18 cellular contexts compared by ENCODE assay signal in genomic region chr3:31962801-31963205, GRCh38. TPM values are rescaled to one million over a fixed set of nuclear protein-coding genes. Genes with fewer than 3 reads are reported as not detected.
DNase-seq lines count a peak whose midpoint lies in the region; ATAC-seq, FAIRE-seq and TF ChIP-seq lines count a peak whose summit lies in the region.
"Had no signal": no experiment of that assay in that cellular context is flagged by ENCODE, and none has a peak within 500 bp of the region (broad histone marks: within the 10 kb centered on the region; RNA-seq: fewer than 3 reads in every experiment).

No MANE protein-coding gene starts in this region.

- no peak overlapping the region for H2AFZ ChIP-seq in astrocyte (ENCODE audit: low read depth, low read length)
- no peak overlapping the region for H2AFZ ChIP-seq in HepG2 (ENCODE audit: low read length)
- H2AFZ ChIP-seq: neural progenitor cell had no signal

- H3K9me3 ChIP-seq in BLaER1 treated with 17β-estradiol and CSF1 and Interleukin-3, amounts not matched to agents 10 nM and 100 nM (replicated peaks in 1 of 11), result peaks cover 0 to 3% (median 0%) of the 10 kb centered on the region in 11 experiments; a peak in 2 of 22 replicates
- no peaks in the 10 kb centered on the region for H3K9me3 ChIP-seq in astrocyte (ENCODE audit: insufficient read depth, low read depth, low read length)
- no peaks in the 10 kb centered on the region for H3K9me3 ChIP-seq in HepG2 (ENCODE audit: low read length)
- H3K9me3 ChIP-seq: HAP-1, sigmoid colon had no signal

- CTCF ChIA-PET in HepG2 (lab: Yijun Ruan, JAX; ENCODE audit: low intra/inter-chr PET ratio, low total read pairs), result no interaction called here

- H3K9me3 Mint-ChIP-seq in IgD-negative memory B cell (no peaks in the 10 kb centered on the region), astrocyte (ENCODE audit: unreplicated experiment) (no peaks in the 10 kb centered on the region)
- H3K9me3 Mint-ChIP-seq: neural progenitor cell; T-helper 1 cell treated with Interleukin-12 subunit alpha and Interleukin-12 subunit beta and Interleukin-4 antibody, amounts not matched to agents 30 μg/mL and 1 μg/mL, for 36 hours had no signal

- TF ChIP-seq EP300 in HepG2 (IDR thresholded peaks at IDR 0.05; ENCODE audit: low read depth in 2 of 2, low read length in 2 of 2), result 0 out of 4 replicates have a peak, but pooled peaks of 1 of the 2 experiments have one; percentile 35
- no peak for TF ChIP-seq EP300 in HepG2 (CRISPR knock-in tag; IDR thresholded peaks at IDR 0.05; ENCODE audit: borderline replicate concordance)

- 92% methylated on average over 2 of the region's 2 CpGs for WGBS in HepG2 (ENCODE audit: low lambda C conversion rate)

- no peak for TF ChIP-seq RAD21 in HepG2 (CRISPR knock-in tag; IDR thresholded peaks at IDR 0.05)

- no peaks in the 10 kb centered on the region for H3K27me3 Mint-ChIP-seq in IgD-negative memory B cell
- H3K27me3 Mint-ChIP-seq in astrocyte (ENCODE audit: low read depth, unreplicated experiment), result no peaks in the 10 kb centered on the region

- H3K4me3 Mint-ChIP-seq in IgD-negative memory B cell (peak overlapping the region; percentile 25 to 88 (median 78)), astrocyte (ENCODE audit: unreplicated experiment) (no peak overlapping the region)
- H3K4me3 Mint-ChIP-seq: neural progenitor cell; T-helper 1 cell treated with Interleukin-12 subunit alpha and Interleukin-12 subunit beta and Interleukin-4 antibody, amounts not matched to agents 30 μg/mL and 1 μg/mL, for 36 hours had no signal

- H3K4me3 ChIP-seq in BLaER1 treated with 17β-estradiol and CSF1 and Interleukin-3, amounts not matched to agents 10 nM and 100 nM, result no peak overlapping the region
- H3K4me3 ChIP-seq in astrocyte (ENCODE audit: insufficient read depth, low read depth, low read length) (no peak overlapping the region), HepG2 (replicated peaks in 1 of 3; ENCODE audit: insufficient read depth in 1 of 3, low read depth in 2 of 3, low read length in 3 of 3) (no peak overlapping the region)
- H3K4me3 ChIP-seq: HAP-1, lung, neural progenitor cell, sigmoid colon had no signal

- H3K36me3 ChIP-seq in BLaER1 treated with 17β-estradiol and CSF1 and Interleukin-3, amounts not matched to agents 10 nM and 100 nM, result no peaks in the 10 kb centered on the region
- H3K36me3 ChIP-seq in astrocyte (ENCODE audit: insufficient read depth, low read length) (no peaks in the 10 kb centered on the region), HepG2 (replicated peaks in 1 of 2; ENCODE audit: control insufficient read depth in 1 of 2, insufficient read depth in 2 of 2, low read length in 2 of 2) (no peaks in the 10 kb centered on the region)
- H3K36me3 ChIP-seq: HAP-1, neural progenitor cell, sigmoid colon had no signal

- no peaks in the 10 kb centered on the region for H4K20me1 ChIP-seq in BLaER1 treated with 17β-estradiol and CSF1 and Interleukin-3, amounts not matched to agents 10 nM and 100 nM
- H4K20me1 ChIP-seq in astrocyte (ENCODE audit: insufficient read depth, low read length) (no peaks in the 10 kb centered on the region), HepG2 (ENCODE audit: insufficient read depth, low read length) (no peaks in the 10 kb centered on the region)

- H3K4me1 ChIP-seq in BLaER1 treated with 17β-estradiol and CSF1 and Interleukin-3, amounts not matched to agents 10 nM and 100 nM, result peaks cover 11 to 38% (median 29%) of the 10 kb centered on the region in 10 experiments
- peaks cover 34% of the 10 kb centered on the region for H3K4me1 ChIP-seq in astrocyte (ENCODE audit: insufficient read depth, low read length)
- H3K4me1 ChIP-seq in HepG2 (ENCODE audit: insufficient read depth, low read length), result peaks cover 85% of the 10 kb centered on the region

- no peak for ATAC-seq in HepG2
- ATAC-seq in GM18517 (IDR thresholded peaks at IDR 0.05; ENCODE audit: unreplicated experiment), result no peak
- no peak for ATAC-seq in HG02798 (IDR thresholded peaks at IDR 0.05; ENCODE audit: poor library complexity, unreplicated experiment)
- ATAC-seq in HG03521 (IDR thresholded peaks at IDR 0.05; ENCODE audit: unreplicated experiment), result no peak

- peak overlapping the region; percentile 28 to 70 (median 38); a peak in 21 of 22 replicates for H3K4me2 ChIP-seq in BLaER1 treated with 17β-estradiol and CSF1 and Interleukin-3, amounts not matched to agents 10 nM and 100 nM
- H3K4me2 ChIP-seq in astrocyte (ENCODE audit: low read length), result no peak overlapping the region
- no peak overlapping the region for H3K4me2 ChIP-seq in HepG2 (ENCODE audit: low read depth, low read length)
- H3K4me2 ChIP-seq: neural progenitor cell had no signal

- no peak for TF ChIP-seq POLR2A in HepG2 (IDR thresholded peaks at IDR 0.05; ENCODE audit: insufficient read depth in 1 of 2, low read depth in 2 of 2, low read length in 2 of 2)

- POLR2A ChIA-PET in HepG2 (lab: Yijun Ruan, JAX), result no interaction called here

- TF ChIP-seq CTCF in astrocyte (IDR thresholded peaks at IDR 0.05; ENCODE audit: insufficient read depth, low read depth, low read length) (no peak), HepG2 (CRISPR knock-in tag; IDR thresholded peaks at IDR 0.05) (no peak)

- in situ Hi-C loops in HepG2 (cut with HindIII; ENCODE audit: extremely low pct_ligation_motif_present, low pct_unique_long_range_greater_than_20kb), result no loop called here

- H3K36me3 Mint-ChIP-seq in IgD-negative memory B cell, result peaks cover 10% of the 10 kb centered on the region
- H3K36me3 Mint-ChIP-seq in astrocyte (ENCODE audit: low read depth, unreplicated experiment), result no peaks in the 10 kb centered on the region
- H3K36me3 Mint-ChIP-seq: neural progenitor cell had no signal

- H3K27ac Mint-ChIP-seq in IgD-negative memory B cell, result peak overlapping the region; percentile 16 to 80 (median 73)
- peak overlapping the region; percentile 23 for H3K27ac Mint-ChIP-seq in astrocyte (ENCODE audit: unreplicated experiment)
- H3K27ac Mint-ChIP-seq: neural progenitor cell; T-helper 1 cell treated with Interleukin-12 subunit alpha and Interleukin-12 subunit beta and Interleukin-4 antibody, amounts not matched to agents 30 μg/mL and 1 μg/mL, for 36 hours had no signal

- BruUV-seq in HepG2 (replicated peaks; lab: Mats Ljungman, UMichigan), result no TSS peak

- intact Hi-C loops in HepG2 (cut with micrococcal nuclease; ENCODE audit: unreplicated experiment), result no loop called here

- no peak overlapping the region for H3K9ac ChIP-seq in BLaER1 treated with 17β-estradiol and CSF1 and Interleukin-3, amounts not matched to agents 10 nM and 100 nM
- H3K9ac ChIP-seq in astrocyte (ENCODE audit: low read length) (no peak overlapping the region), HepG2 (ENCODE audit: insufficient read depth, low read depth, low read length) (no peak overlapping the region)
- H3K9ac ChIP-seq: neural progenitor cell had no signal

- H3K27ac ChIP-seq in BLaER1 treated with 17β-estradiol and CSF1 and Interleukin-3, amounts not matched to agents 10 nM and 100 nM, result peak overlapping the region in 8 of 11 experiments; percentile 19 to 69 (median 50); a peak in 12 of 22 replicates
- H3K27ac ChIP-seq in astrocyte (ENCODE audit: low read depth, low read length) (no peak overlapping the region), HepG2 (ENCODE audit: extremely low read length, insufficient read depth, low read length) (peak overlapping the region; percentile 45)
- H3K27ac ChIP-seq: neural progenitor cell, sigmoid colon had no signal

- H3K4me1 Mint-ChIP-seq in IgD-negative memory B cell (peaks cover 52 to 71% (median 69%) of the 10 kb centered on the region in 3 donors), astrocyte (ENCODE audit: low read depth, unreplicated experiment) (peaks cover 50% of the 10 kb centered on the region)

- FAIRE-seq in astrocyte (lab: Jason Lieb, UNC) (peak; percentile 65), HepG2 (lab: Jason Lieb, UNC) (no peak)

- DNase-seq in astrocyte (ENCODE audit: low read depth) (no peak), HepG2 (ENCODE audit: low spot score) (peak; percentile 52), H4 (ENCODE audit: low spot score) (no peak)
- DNase-seq: activated CD4-positive, alpha-beta T cell treated with anti-CD3 and anti-CD28 coated beads, Interleukin-2, amount 50 U/mL, for 4 hours; activated effector memory CD4-positive, alpha-beta T cell treated with Interleukin-2 at 50 U/mL for 16 hours; DMS53; NCI-H524; RPMI8226; sigmoid colon had no signal

- H3K27me3 ChIP-seq in BLaER1 treated with 17β-estradiol and CSF1 and Interleukin-3, amounts not matched to agents 10 nM and 100 nM, result no peaks in the 10 kb centered on the region
- no peaks in the 10 kb centered on the region for H3K27me3 ChIP-seq in astrocyte (ENCODE audit: insufficient read depth, low read length)
- H3K27me3 ChIP-seq in HepG2 (ENCODE audit: control insufficient read depth in 1 of 2, insufficient read depth in 2 of 2, low read length in 2 of 2), result no peaks in the 10 kb centered on the region
- H3K27me3 ChIP-seq: neural progenitor cell, sigmoid colon had no signal

- H3K79me2 ChIP-seq in astrocyte (ENCODE audit: insufficient read depth, low read length) (peaks cover 26% of the 10 kb centered on the region), HepG2 (ENCODE audit: insufficient read depth, low read length) (peaks cover 79% of the 10 kb centered on the region)

RNA-seq across cellular contexts. Expression of gene OSBPL10, which starts 18.3 kb away (rescaled TPM):
- polyA plus RNA-seq in IgD-negative memory B cell, result 126 TPM
- 51.3 and 52.7 TPM in 2 replicates for total RNA-seq in astrocyte
- total RNA-seq in HepG2 (2016; rRNA removed; fragmentation: Illumina TruSeq; extraction: Trizol), result 10.3 and 10.4 TPM in 2 replicates
- 15.7 and 16.3 TPM in 2 replicates for total RNA-seq in HepG2 (2016; cell fraction: cytosol; rRNA removed; fragmentation: Illumina TruSeq; extraction: Trizol; ENCODE audit: low read depth)
- total RNA-seq in HepG2 (2016; cell fraction: insoluble cytoplasmic fraction; rRNA removed; fragmentation: Illumina TruSeq; extraction: Trizol), result 9.3 and 10.1 TPM in 2 replicates
- 10.0 and 10.5 TPM in 2 replicates for total RNA-seq in HepG2 (2016; cell fraction: membrane; rRNA removed; fragmentation: Illumina TruSeq; extraction: Trizol)
- 13.6 and 13.9 TPM in 2 replicates for total RNA-seq in HepG2 (2016; cell fraction: nucleus; rRNA removed; fragmentation: Illumina TruSeq; extraction: Trizol)
- polyA plus RNA-seq in HepG2 (2011; rRNA removed), result 19.5 and 28.6 TPM in 2 replicates
- 15.3 and 24.4 TPM in 2 replicates for polyA plus RNA-seq in HepG2 (2011; cell fraction: cytosol; rRNA removed)
- 25.7 and 37.4 TPM in 2 replicates for polyA plus RNA-seq in HepG2 (2011; cell fraction: nucleus; rRNA removed)
- polyA plus RNA-seq in HepG2 (2012), result 15.1 and 15.2 TPM in 2 replicates
- 3.0 and 3.8 TPM in 2 replicates for polyA plus RNA-seq in HepG2 (2016; cell fraction: cytosol; fragmentation: Illumina TruSeq; extraction: Trizol; ENCODE audit: low read depth)
- 9.7 and 12.3 TPM in 2 replicates for polyA plus RNA-seq in HepG2 (2016; cell fraction: insoluble cytoplasmic fraction; fragmentation: Illumina TruSeq; extraction: Trizol; ENCODE audit: low read depth)
- polyA plus RNA-seq in HepG2 (2016; cell fraction: membrane; fragmentation: Illumina TruSeq; extraction: Trizol; ENCODE audit: low read depth), result 5.5 and 5.6 TPM in 2 replicates
- polyA plus RNA-seq in HepG2 (2016; cell fraction: nucleus; fragmentation: Illumina TruSeq; extraction: Trizol; ENCODE audit: insufficient read depth, low read depth), result 8.8 and 10.8 TPM in 2 replicates
- 52.4 and 58.7 TPM in 2 replicates for polyA minus RNA-seq in HepG2 (2011; rRNA and poly(A)+ RNA removed; ENCODE audit: low replicate concordance)
- 23.8 and 35.0 TPM in 2 replicates for polyA minus RNA-seq in HepG2 (2011; cell fraction: cytosol; rRNA and poly(A)+ RNA removed)
- polyA minus RNA-seq in HepG2 (2011; cell fraction: nucleus; rRNA and poly(A)+ RNA removed), result 44.6 and 59.5 TPM in 2 replicates
- 8.3 and 20.4 TPM in 2 replicates for total RNA-seq in H4 (2014; rRNA removed; shearing (Covaris generic))

RNA-seq across cellular contexts. Expression of gene ZNF860, which starts 18.7 kb away (rescaled TPM):
- polyA plus RNA-seq in IgD-negative memory B cell (27.7 TPM), HepG2 (2011; rRNA removed) (0.51 and 0.73 TPM in 2 replicates)
- total RNA-seq in astrocyte (2.7 and 3.7 TPM in 2 replicates), HepG2 (2016; rRNA removed; fragmentation: Illumina TruSeq; extraction: Trizol) (0.55 and 0.66 TPM in 2 replicates)
- total RNA-seq in HepG2 (2016; cell fraction: cytosol; rRNA removed; fragmentation: Illumina TruSeq; extraction: Trizol; ENCODE audit: low read depth), result not detected in 2 replicates
- 0.54 TPM in 2 replicates for total RNA-seq in HepG2 (2016; cell fraction: insoluble cytoplasmic fraction; rRNA removed; fragmentation: Illumina TruSeq; extraction: Trizol)
- total RNA-seq in HepG2 (2016; cell fraction: membrane; rRNA removed; fragmentation: Illumina TruSeq; extraction: Trizol), result 0.28 and 0.53 TPM in 2 replicates
- 0.63 and 1.2 TPM in 2 replicates for total RNA-seq in HepG2 (2016; cell fraction: nucleus; rRNA removed; fragmentation: Illumina TruSeq; extraction: Trizol)
- 0.31 and 0.36 TPM in 2 replicates for polyA plus RNA-seq in HepG2 (2011; cell fraction: cytosol; rRNA removed)
- polyA plus RNA-seq in HepG2 (2011; cell fraction: nucleus; rRNA removed), result 0.37 and 0.59 TPM in 2 replicates
- 0.23 and 0.52 TPM in 2 replicates for polyA plus RNA-seq in HepG2 (2012)
- polyA plus RNA-seq in HepG2 (2016; cell fraction: cytosol; fragmentation: Illumina TruSeq; extraction: Trizol; ENCODE audit: low read depth), result not detected in 2 replicates
- polyA plus RNA-seq in HepG2 (2016; cell fraction: insoluble cytoplasmic fraction; fragmentation: Illumina TruSeq; extraction: Trizol; ENCODE audit: low read depth), result 0.76 and 0.84 TPM in 2 replicates
- 0.13 and 0.15 TPM in 2 replicates for polyA plus RNA-seq in HepG2 (2016; cell fraction: membrane; fragmentation: Illumina TruSeq; extraction: Trizol; ENCODE audit: low read depth)
- polyA plus RNA-seq in HepG2 (2016; cell fraction: nucleus; fragmentation: Illumina TruSeq; extraction: Trizol; ENCODE audit: insufficient read depth, low read depth), result 0.71 and 1.2 TPM in 2 replicates
- polyA minus RNA-seq in HepG2 (2011; rRNA and poly(A)+ RNA removed; ENCODE audit: low replicate concordance), result 2.4 and 7.7 TPM in 2 replicates
- 0.53 TPM in 1 of 2 replicates, not detected in the other for polyA minus RNA-seq in HepG2 (2011; cell fraction: cytosol; rRNA and poly(A)+ RNA removed)
- polyA minus RNA-seq in HepG2 (2011; cell fraction: nucleus; rRNA and poly(A)+ RNA removed), result 2.4 and 3.1 TPM in 2 replicates
- 0.04 and 0.43 TPM in 2 replicates for total RNA-seq in H4 (2014; rRNA removed; shearing (Covaris generic))

Comparison
In these comparisons a context has a peak if more than half of its experiments do, and no peak if none do; other contexts are left out.
1. H3K4me2 ChIP-seq: peak in BLaER1 treated with 17β-estradiol and CSF1 and Interleukin-3, amounts not matched to agents 10 nM and 100 nM (11 of 11); none in astrocyte (single experiment) and HepG2 (single experiment).